ENCODE assay signal across 2 cellular contexts in the genomic region with DNA sequence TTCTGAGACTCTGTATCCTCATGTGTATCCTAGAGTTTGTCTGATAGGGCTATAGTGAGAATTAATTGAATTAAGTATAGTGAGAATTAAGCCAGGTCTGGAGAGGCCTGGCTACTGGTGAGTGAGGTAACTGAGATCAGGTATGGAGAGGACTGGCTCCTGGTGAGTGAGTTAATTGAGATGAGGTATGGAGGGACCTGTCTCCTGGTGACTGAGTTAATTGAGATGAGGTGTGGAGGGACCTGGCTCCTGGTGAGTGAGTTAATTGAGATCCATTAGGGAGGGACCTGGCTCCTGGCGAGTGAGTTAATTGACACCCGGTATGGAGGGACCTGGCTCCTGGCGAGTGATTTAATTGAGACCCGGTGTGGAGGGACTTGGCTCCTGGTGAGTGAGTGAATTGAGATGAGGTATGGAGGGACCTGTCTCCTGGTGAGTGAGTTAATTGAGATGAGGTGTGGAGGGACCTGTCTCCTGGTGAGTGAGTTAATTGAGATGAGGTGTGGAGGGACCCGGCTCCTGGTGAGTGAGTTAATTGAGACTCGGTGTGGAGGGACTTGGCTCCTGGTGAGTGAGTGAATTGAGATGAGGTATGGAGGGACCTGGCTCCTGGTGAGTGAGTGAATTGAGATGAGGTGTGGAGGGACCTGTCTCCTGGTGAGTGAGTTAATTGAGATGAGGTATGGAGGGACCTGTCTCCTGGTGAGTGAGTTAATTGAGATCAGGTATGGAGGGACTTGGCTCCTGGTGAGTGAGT. TPM values are rescaled to one million over a fixed set of nuclear protein-coding genes. Genes with fewer than 3 reads are reported as not detected.
"Had no signal": no experiment of that assay in that cellular context is flagged by ENCODE, and none has a peak within 500 bp of the region (broad histone marks: within the 10 kb centered on the region; RNA-seq: fewer than 3 reads in every experiment).

No MANE protein-coding gene starts in this region.

RNA-seq across cellular contexts. Expression of gene MUC20, which starts 10.5 kb away (rescaled TPM):
- total RNA-seq: dermis microvascular lymphatic vessel endothelial cell, glomerular endothelial cell had no signal
